Comparison of ENCODE assay signal across 22 cellular contexts in the genomic region with DNA sequence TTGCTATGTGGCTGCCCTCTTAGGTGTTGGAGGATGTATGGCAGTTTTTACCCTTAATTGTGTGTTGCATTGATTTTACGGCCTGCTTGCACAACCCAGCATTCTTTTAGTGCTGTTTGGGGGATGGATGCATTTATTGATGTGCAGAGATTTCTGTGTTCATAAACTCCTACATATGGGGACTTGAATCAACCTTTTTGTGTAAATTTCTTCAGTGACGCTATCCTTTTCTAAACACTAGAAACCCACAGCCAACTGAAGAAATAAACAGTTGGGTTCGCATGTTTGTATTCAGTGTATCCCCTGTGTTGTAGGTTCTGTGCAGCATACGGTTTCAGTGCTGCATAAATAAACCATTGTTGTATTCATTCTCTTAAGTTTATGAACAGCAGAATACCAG.
"Had no signal": no experiment of that assay in that cellular context is flagged by ENCODE, and none has a peak within 500 bp of the region (broad histone marks: within the 10 kb centered on the region; RNA-seq: fewer than 3 reads in every experiment).

No MANE protein-coding gene starts in this region.

- DNase-seq: activated CD4-positive, alpha-beta T cell treated with anti-CD3 and anti-CD28 coated beads for 36 hours; activated CD4-positive, CD25-positive, alpha-beta regulatory T cell; activated CD8-positive, alpha-beta memory T cell treated with anti-CD3 and anti-CD28 coated beads, Interleukin-2, amount 10 ng/mL, durations not matched to agents 7 days and 5 days; activated CD8-positive, alpha-beta T cell treated with anti-CD3 and anti-CD28 coated beads, Interleukin-2, amount 10 ng/mL, durations not matched to agents 7 days and 5 days; activated naive CD4-positive, alpha-beta T cell; activated T-cell treated with anti-CD3 and anti-CD28 coated beads, Interleukin-2, amount 50 U/mL, for 48 hours; body of pancreas; colonic mucosa; effector CD8-positive, alpha-beta T cell; esophagus squamous epithelium; heart left ventricle; hypothalamus; immature natural killer cell; midbrain; naive thymus-derived CD8-positive, alpha-beta T cell; nucleus accumbens; psoas muscle; stimulated activated naive CD4-positive, alpha-beta T cell treated with Interleukin-2 at 50 U/mL for 16 hours had no signal

- H3K4me3 ChIP-seq: body of pancreas, colonic mucosa, esophagus squamous epithelium, heart left ventricle, psoas muscle, tibial nerve had no signal

- H3K9ac ChIP-seq: parathyroid adenoma had no signal

- H3K27me3 ChIP-seq: body of pancreas, colonic mucosa, esophagus squamous epithelium, tibial nerve had no signal

- H2AFZ ChIP-seq: parathyroid adenoma had no signal

- H3K27ac ChIP-seq: body of pancreas, colonic mucosa, epithelial cell of prostate, esophagus squamous epithelium, heart left ventricle, parathyroid adenoma, psoas muscle, tibial nerve had no signal

- ATAC-seq: activated CD4-positive, alpha-beta T cell treated with anti-CD3 and anti-CD28 coated beads for 36 hours; activated CD8-positive, alpha-beta memory T cell treated with anti-CD3 and anti-CD28 coated beads, Interleukin-2, amount 10 ng/mL, durations not matched to agents 7 days and 5 days; activated CD8-positive, alpha-beta T cell treated with anti-CD3 and anti-CD28 coated beads, Interleukin-2, amount 10 ng/mL, durations not matched to agents 7 days and 5 days; activated naive CD4-positive, alpha-beta T cell treated with anti-CD3 and anti-CD28 coated beads, Interleukin-2, amount 50 U/mL, for 72 hours; body of pancreas; heart left ventricle; naive thymus-derived CD8-positive, alpha-beta T cell; psoas muscle had no signal

- H3K4me1 ChIP-seq: body of pancreas, colonic mucosa, esophagus squamous epithelium, parathyroid adenoma, psoas muscle, tibial nerve had no signal

- H3K9me3 ChIP-seq: body of pancreas, colonic mucosa, esophagus squamous epithelium, heart left ventricle, psoas muscle, tibial nerve had no signal

- H3K79me2 ChIP-seq: parathyroid adenoma had no signal

- H3K36me3 ChIP-seq: colonic mucosa, esophagus squamous epithelium, heart left ventricle, tibial nerve had no signal
